ENCODE assay signal across 9 cellular contexts in genomic region chr13:113211774-113212173, GRCh38. TPM values are rescaled to one million over a fixed set of nuclear protein-coding genes. Genes with fewer than 3 reads are reported as not detected.
DNase-seq lines count a peak whose midpoint lies in the region; ATAC-seq and TF ChIP-seq lines count a peak whose summit lies in the region.
"Had no signal": no experiment of that assay in that cellular context is flagged by ENCODE, and none has a peak within 500 bp of the region (broad histone marks: within the 10 kb centered on the region; RNA-seq: fewer than 3 reads in every experiment).

No MANE protein-coding gene starts in this region.

- H3K27ac ChIP-seq in 22Rv1 (no peak overlapping the region), DND-41 (ENCODE audit: low read length) (no peak overlapping the region), Panc1 (ENCODE audit: low read length) (no peak overlapping the region)

- intact Hi-C loops in Panc1 (cut with micrococcal nuclease; ENCODE audit: unreplicated experiment): no loop called here
- intact Hi-C loops in sciatic nerve (cut with DNase I): no loop called here

- no peaks in the 10 kb centered on the region for H3K9me3 ChIP-seq in DND-41 (ENCODE audit: insufficient read depth, low read length, severe bottlenecking)
- no peaks in the 10 kb centered on the region for H3K9me3 ChIP-seq in Panc1 (ENCODE audit: control insufficient read depth, insufficient read depth, low read depth, low read length)

- in situ Hi-C loops in Panc1 (cut with HindIII; ENCODE audit: low pct_unique_long_range_greater_than_20kb, low sequenced_read_pairs): no loop called here

- no peak for TF ChIP-seq POLR2A in erythroblast (IDR thresholded peaks at IDR 0.05; ENCODE audit: low read length)

- peaks cover 30% of the 10 kb centered on the region for H3K36me3 ChIP-seq in DND-41 (ENCODE audit: insufficient read depth, low read length)
- peaks cover 4% of the 10 kb centered on the region for H3K36me3 ChIP-seq in Panc1 (ENCODE audit: control insufficient read depth, insufficient read depth, low read length)

- TF ChIP-seq CTCF in 22Rv1 (IDR thresholded peaks at IDR 0.05) (0 out of 2 replicates have a peak, but pooled peaks have one; percentile 12), DND-41 (IDR thresholded peaks at IDR 0.05; ENCODE audit: borderline replicate concordance, extremely low read depth, low read length, poor library complexity, severe bottlenecking) (peak; percentile 57), Panc1 (IDR thresholded peaks at IDR 0.05) (peak; percentile 10; the same call in 1 of the 2 replicates)

- BruUV-seq in Panc1 (replicated peaks; lab: Mats Ljungman, UMichigan): no TSS peak

- H3K4me1 ChIP-seq in DND-41 (ENCODE audit: insufficient read depth, low read length): peaks cover 50% of the 10 kb centered on the region
- H3K4me1 ChIP-seq in Panc1 (ENCODE audit: control insufficient read depth, insufficient read depth, low read length): peaks cover 22% of the 10 kb centered on the region

- H3K79me2 ChIP-seq in DND-41 (ENCODE audit: insufficient read depth, low read length): peaks cover 91% of the 10 kb centered on the region

- ATAC-seq in DND-41 (ENCODE audit: insufficient read depth, low read depth) (no peak), Panc1 (no peak), GM18858 (IDR thresholded peaks at IDR 0.05; ENCODE audit: unreplicated experiment) (no peak), sciatic nerve (no peak)
- ATAC-seq: left colon had no signal

- H3K4me3 ChIP-seq in DND-41 (ENCODE audit: low read depth in 1 of 2, low read length in 2 of 2): peak overlapping the region in 1 of 2 experiments; percentile 11; a peak in 1 of 4 replicates
- H3K4me3 ChIP-seq in Panc1 (ENCODE audit: low read depth in 2 of 2, low read length in 2 of 2): no peak overlapping the region

- POLR2A ChIA-PET in Panc1 (lab: Charles Lee): no interaction called here

- DNase-seq in DND-41 (peak; percentile 41), Panc1 (ENCODE audit: low read depth, low spot score) (no peak), erythroblast (lab: John Stamatoyannopoulos, UW) (peak; percentile 67 to 76), NCI-H446 (lab: John Stamatoyannopoulos, UW) (no peak), sciatic nerve (ENCODE audit: low spot score) (no peak), Ammon's horn (ENCODE audit: low spot score) (no peak)
- DNase-seq: left colon had no signal

- H3K27me3 ChIP-seq in DND-41 (ENCODE audit: insufficient read depth, low read length, poor library complexity) (no peaks in the 10 kb centered on the region), Panc1 (ENCODE audit: control insufficient read depth, insufficient read depth, low read length) (no peaks in the 10 kb centered on the region)

- peak overlapping the region; percentile 84; the same call in 1 of the 2 replicates for H3K4me2 ChIP-seq in DND-41 (ENCODE audit: insufficient read depth, low read length)

- H4K20me1 ChIP-seq in DND-41 (ENCODE audit: insufficient read depth, low read length): peaks cover 57% of the 10 kb centered on the region

- CTCF ChIA-PET in Panc1 (lab: Charles Lee): no interaction called here

- no peak overlapping the region for H2AFZ ChIP-seq in DND-41 (ENCODE audit: low read depth, low read length)

- no peak overlapping the region for H3K9ac ChIP-seq in DND-41 (ENCODE audit: low read depth, low read length)

RNA-seq across cellular contexts. Expression of gene CUL4A, which starts 2.4 kb away (rescaled TPM):
- total RNA-seq in Panc1 (2021; ENCODE audit: unreplicated experiment): 80.8 TPM
- polyA plus RNA-seq in Panc1 (2012; ENCODE audit: insufficient read length): 52.9 TPM
- total RNA-seq in sciatic nerve: 62.3 TPM

RNA-seq across cellular contexts. Expression of gene PCID2, which starts 3.3 kb away (rescaled TPM):
- total RNA-seq in Panc1 (2021; ENCODE audit: unreplicated experiment) (39.7 TPM), sciatic nerve (45.1 TPM)
- 24.5 TPM for polyA plus RNA-seq in Panc1 (2012; ENCODE audit: insufficient read length)

RNA-seq across cellular contexts. Expression of gene PROZ, which starts 53.3 kb away (rescaled TPM):
- total RNA-seq in Panc1 (2021; ENCODE audit: unreplicated experiment): not detected
- polyA plus RNA-seq in Panc1 (2012; ENCODE audit: insufficient read length): 0.29 TPM
- total RNA-seq in sciatic nerve: not detected
- total RNA-seq: left colon had no signal

Comparison
In these comparisons a context has a peak if more than half of its experiments do, and no peak if none do; other contexts are left out.
1. DNase-seq: peak in DND-41 (single experiment) and erythroblast (2 of 2); none in Panc1 (single experiment), NCI-H446 (0 of 2), sciatic nerve (single experiment) and Ammon's horn (single experiment).
2. Peak in every context shown above with its lines, with median percentiles within 50 percentile points of each other: CTCF ChIP-seq.